Comparison of ENCODE assay signal across 8 cellular contexts in genomic region chr15:59686389-59686788, GRCh38. TPM values are rescaled to one million over a fixed set of nuclear protein-coding genes. Genes with fewer than 3 reads are reported as not detected.
DNase-seq lines count a peak whose midpoint lies in the region; ATAC-seq, FAIRE-seq and TF ChIP-seq lines count a peak whose summit lies in the region.
"Had no signal": no experiment of that assay in that cellular context is flagged by ENCODE, and none has a peak within 500 bp of the region (broad histone marks: within the 10 kb centered on the region; RNA-seq: fewer than 3 reads in every experiment).

No MANE protein-coding gene starts in this region.

- no peaks in the 10 kb centered on the region for H3K9me2 ChIP-seq in Loucy (replicated peaks; ENCODE audit: low read depth, low read length)

- H3K18ac ChIP-seq in trophoblast cell (ENCODE audit: low read length): no peak overlapping the region

- no peak for TF ChIP-seq CTCF in Loucy (conservative IDR thresholded peaks at IDR 0.05; ENCODE audit: low read length)
- TF ChIP-seq CTCF in K562 (IDR thresholded peaks at IDR 0.05 in 2 of 3, conservative IDR thresholded peaks at IDR 0.05 in 1 of 3; ENCODE audit: insufficient read depth in 2 of 3, low read depth in 1 of 3, low read length in 3 of 3): no peak

- no peak for TF ChIP-seq EP300 in K562 (IDR thresholded peaks at IDR 0.05; ENCODE audit: low read length)

- H3F3A ChIP-seq in Loucy (ENCODE audit: low read depth): no peaks in the 10 kb centered on the region

- no peak for TF ChIP-seq RAD21 in K562 (CRISPR knock-in tag; conservative IDR thresholded peaks at IDR 0.05 in 1 of 2, IDR thresholded peaks at IDR 0.05 in 1 of 2)

- H4K91ac ChIP-seq in trophoblast cell (ENCODE audit: low read depth, low read length): no peak overlapping the region

- CTCF ChIA-PET in K562 (lab: Yijun Ruan, JAX; ENCODE audit: low intra/inter-chr PET ratio): no interaction called here

- H4K20me1 ChIP-seq in Loucy (ENCODE audit: insufficient read depth, low read length, poor library complexity, severe bottlenecking) (peaks cover 68% of the 10 kb centered on the region), K562 (replicated peaks; ENCODE audit: control insufficient read depth, insufficient read depth, low read length) (peaks cover 11% of the 10 kb centered on the region; the same call in 1 of the 2 replicates)

- H2BK5ac ChIP-seq in trophoblast cell (ENCODE audit: low read depth, low read length, poor library complexity): no peak overlapping the region

- H3K79me1 ChIP-seq in trophoblast cell (ENCODE audit: low read length): peaks cover 10% of the 10 kb centered on the region

- FAIRE-seq in GM18507 (lab: Jason Lieb, UNC) (peak; percentile 84), K562 (lab: Jason Lieb, UNC) (no peak)

- BruUV-seq in K562 (replicated peaks; lab: Mats Ljungman, UMichigan): TSS peak; percentile 7

- no peak for TF ChIP-seq POLR2A in K562 (conservative IDR thresholded peaks at IDR 0.05)

- H3K23ac ChIP-seq in trophoblast cell (ENCODE audit: low read length): no peak overlapping the region

- H3K36me3 ChIP-seq in Loucy (ENCODE audit: insufficient read depth, low read length): peaks cover 12% of the 10 kb centered on the region
- peaks cover 44% of the 10 kb centered on the region for H3K36me3 ChIP-seq in K562 (ENCODE audit: control insufficient read depth, insufficient read depth, low read length)
- H3K36me3 ChIP-seq in trophoblast cell (ENCODE audit: control insufficient read depth in 1 of 2, insufficient read depth in 2 of 2, low read length in 2 of 2): peaks cover 6 to 11% of the 10 kb centered on the region in 2 experiments

- no peak overlapping the region for H2BK12ac ChIP-seq in trophoblast cell (ENCODE audit: low read length)

- WGBS in K562 (ENCODE audit: insufficient coverage, low coverage, missing lambda C conversion rate): 79% methylated on average over 6 of the region's 7 CpGs
- WGBS in trophoblast cell (ENCODE audit: extremely low coverage, insufficient coverage, insufficient read length): no CpG with 5 or more reads among the region's 7 CpGs

- H3K9ac ChIP-seq in Loucy (ENCODE audit: low read depth, low read length, poor library complexity, severe bottlenecking): peak overlapping the region; percentile 44
- H3K9ac ChIP-seq in K562 (ENCODE audit: insufficient read depth in 1 of 2, low read depth in 2 of 2, low read length in 2 of 2): peak overlapping the region in 1 of 2 experiments; percentile 26; a peak in 1 of 4 replicates
- no peak overlapping the region for H3K9ac ChIP-seq in trophoblast cell (ENCODE audit: low read length)

- H3K27me3 ChIP-seq in Loucy (ENCODE audit: insufficient read depth, low read length, poor library complexity, severe bottlenecking) (no peaks in the 10 kb centered on the region), K562 (ENCODE audit: control insufficient read depth in 2 of 2, insufficient read depth in 2 of 2, low read length in 2 of 2) (no peaks in the 10 kb centered on the region), trophoblast cell (ENCODE audit: insufficient read depth, low read length) (no peaks in the 10 kb centered on the region)
- H3K27me3 ChIP-seq: SJSA1 had no signal

- peak overlapping the region; percentile 53; the same call in 1 of the 3 replicates for H3K27ac ChIP-seq in K562 (ENCODE audit: extremely low read depth, low read depth, low read length)
- H3K27ac ChIP-seq in trophoblast cell (ENCODE audit: low read depth, low read length): no peak overlapping the region
- H3K27ac ChIP-seq: SJSA1 had no signal

- H4K8ac ChIP-seq in trophoblast cell (ENCODE audit: low read depth, low read length): no peak overlapping the region

- no peak overlapping the region for H3K14ac ChIP-seq in trophoblast cell (ENCODE audit: low read length)

- H2BK120ac ChIP-seq in trophoblast cell (ENCODE audit: insufficient read depth, low read length, poor library complexity): no peak overlapping the region

- POLR2A ChIA-PET in K562 (lab: Yijun Ruan, JAX): interaction anchor here (0.6 kb wide), 1 partner anchor 370 kb away, joined by 3 read pairs; no protein-coding TSS in a partner anchor

- H3K4me3 ChIP-seq in Loucy (ENCODE audit: low read length, poor library complexity, severe bottlenecking): peak overlapping the region; percentile 78
- no peak overlapping the region for H3K4me3 ChIP-seq in K562
- H3K4me3 ChIP-seq in trophoblast cell (ENCODE audit: low read depth, low read length): no peak overlapping the region
- H3K4me3 ChIP-seq: SJSA1 had no signal

- H3K4me1 ChIP-seq in Loucy (ENCODE audit: insufficient read depth, low read length, poor library complexity, severe bottlenecking): peaks cover 42% of the 10 kb centered on the region
- H3K4me1 ChIP-seq in K562 (replicated peaks in 1 of 2; ENCODE audit: control insufficient read depth in 2 of 2, insufficient read depth in 2 of 2, low read length in 2 of 2): peaks cover 12 to 17% of the 10 kb centered on the region in 2 experiments
- peaks cover 2 to 5% of the 10 kb centered on the region in 2 experiments for H3K4me1 ChIP-seq in trophoblast cell (ENCODE audit: control insufficient read depth in 1 of 2, insufficient read depth in 2 of 2, low read length in 2 of 2)

- H3K9me3 ChIP-seq in Loucy (ENCODE audit: insufficient read depth, low read depth, low read length) (no peaks in the 10 kb centered on the region), K562 (replicated peaks; ENCODE audit: control insufficient read depth, insufficient read depth, low read depth, low read length) (no peaks in the 10 kb centered on the region), trophoblast cell (ENCODE audit: insufficient read depth, low read depth, low read length) (no peaks in the 10 kb centered on the region)
- H3K9me3 ChIP-seq: SJSA1 had no signal

- H2AK5ac ChIP-seq in trophoblast cell (ENCODE audit: low read length): no peak overlapping the region

- no peak for ATAC-seq in K562
- no peak for ATAC-seq in HG02571 (IDR thresholded peaks at IDR 0.05; ENCODE audit: unreplicated experiment)

- intact Hi-C loops in K562 (cut with micrococcal nuclease): no loop called here

- H3K79me2 ChIP-seq in Loucy (ENCODE audit: insufficient read depth, low read length): peaks cover 74% of the 10 kb centered on the region
- peaks cover 71% of the 10 kb centered on the region for H3K79me2 ChIP-seq in K562 (ENCODE audit: control insufficient read depth, insufficient read depth, low read length)
- peaks cover 12% of the 10 kb centered on the region for H3K79me2 ChIP-seq in trophoblast cell (ENCODE audit: control insufficient read depth, insufficient read depth, low read length, poor library complexity)

- H3K4me2 ChIP-seq in Loucy (ENCODE audit: low read depth, low read length, poor library complexity, severe bottlenecking) (peak overlapping the region; percentile 98), K562 (ENCODE audit: insufficient read depth, low read length) (peak overlapping the region; percentile 49), trophoblast cell (ENCODE audit: low read length) (no peak overlapping the region)

- H4K12ac ChIP-seq in trophoblast cell (ENCODE audit: low read depth, low read length): no peak overlapping the region

- peak overlapping the region; percentile 43 for H3K4ac ChIP-seq in trophoblast cell (ENCODE audit: low read depth, low read length)

- H2AFZ ChIP-seq in Loucy (ENCODE audit: low read length): no peak overlapping the region
- H2AFZ ChIP-seq in K562 (ENCODE audit: low read depth, low read length): no peak overlapping the region
- no peak overlapping the region for H2AFZ ChIP-seq in trophoblast cell (ENCODE audit: insufficient read depth, low read length, poor library complexity)

- peak; percentile 25 for DNase-seq in GM18507 (ENCODE audit: extremely low spot score, insufficient read length, low read depth)
- no peak for DNase-seq in K562 (ENCODE audit: extremely low read depth in 1 of 4, low spot score in 3 of 4)
- DNase-seq in trophoblast cell: peak; percentile 20 to 76
- no peak for DNase-seq in LoVo (ENCODE audit: low spot score)
- DNase-seq in stimulated activated CD4-positive, alpha-beta T cell treated with anti-CD3 and anti-CD28 coated beads, Interleukin-15, amount 100 ng/mL, for 24 hours: no peak

- no peaks in the 10 kb centered on the region for H3K9me1 ChIP-seq in K562 (ENCODE audit: control insufficient read depth, insufficient read depth, low read length)

- in situ Hi-C loops in K562 (cut with MboI): no loop called here

RNA-seq across cellular contexts. Expression of gene BNIP2, which starts 2.7 kb away (rescaled TPM):
- 33.5 and 119 TPM in 2 replicates for total RNA-seq in K562 (2011; cell fraction: chromatin; rRNA removed; ENCODE audit: low replicate concordance)
- total RNA-seq in K562 (2011; cell fraction: nucleolus; rRNA removed): 18.8 and 20.8 TPM in 2 replicates
- 43.7 and 69.2 TPM in 2 replicates for total RNA-seq in K562 (2011; cell fraction: nucleoplasm; rRNA removed)
- total RNA-seq in K562 (2014; rRNA removed) (64.5 and 88.0 TPM in 2 replicates), K562 (2014; rRNA removed; fragmentation: Illumina TruSeq; extraction: Trizol) (63.4 and 82.2 TPM in 2 replicates), K562 (2015; rRNA removed; fragmentation: Illumina TruSeq; extraction: Trizol) (53.2 and 53.7 TPM in 2 replicates), K562 (2021) (38.6 and 46.6 TPM in 2 replicates)
- polyA plus RNA-seq in K562 (2011; rRNA removed) (26.7 and 44.8 TPM in 2 replicates), K562 (2014; fragmentation: Illumina TruSeq; extraction: Trizol) (50.8 and 52.5 TPM in 2 replicates), K562 (2014; fragmentation: Nextera tagmentation; extraction: Ambion mirVana) (10 to 100 TPM; 19.6 to 22.2 TPM), K562 (2014; rRNA removed) (54.8 and 73.8 TPM in 2 replicates)
- 17.8 and 17.9 TPM in 2 replicates for polyA plus RNA-seq in K562 (2011; cell fraction: cytosol; rRNA removed)
- 16.2 and 18.5 TPM in 2 replicates for polyA plus RNA-seq in K562 (2011; cell fraction: nucleus; rRNA removed)
- polyA plus RNA-seq in K562 (2012): 32.3 and 43.9 TPM in 2 replicates
- 47.9 and 51.4 TPM in 2 replicates for polyA minus RNA-seq in K562 (2011; rRNA and poly(A)+ RNA removed)
- polyA minus RNA-seq in K562 (2011; cell fraction: cytosol; rRNA and poly(A)+ RNA removed): 27.0 and 32.9 TPM in 2 replicates
- polyA minus RNA-seq in K562 (2011; cell fraction: nucleus; rRNA and poly(A)+ RNA removed): 21.9 and 50.0 TPM in 2 replicates
- 76.8 and 78.3 TPM in 2 replicates for polyA plus RNA-seq in trophoblast cell (2013)

RNA-seq across cellular contexts. Expression of gene GTF2A2, which starts 29.1 kb away (rescaled TPM):
- 10.7 and 24.3 TPM in 2 replicates for total RNA-seq in K562 (2011; cell fraction: chromatin; rRNA removed; ENCODE audit: low replicate concordance)
- total RNA-seq in K562 (2011; cell fraction: nucleolus; rRNA removed): 9.5 and 11.7 TPM in 2 replicates
- 17.7 and 36.6 TPM in 2 replicates for total RNA-seq in K562 (2011; cell fraction: nucleoplasm; rRNA removed)
- total RNA-seq in K562 (2014; rRNA removed) (104 and 128 TPM in 2 replicates), K562 (2014; rRNA removed; fragmentation: Illumina TruSeq; extraction: Trizol) (173 and 212 TPM in 2 replicates), K562 (2015; rRNA removed; fragmentation: Illumina TruSeq; extraction: Trizol) (144 and 167 TPM in 2 replicates), K562 (2021) (220 and 237 TPM in 2 replicates)
- polyA plus RNA-seq in K562 (2011; rRNA removed) (106 and 159 TPM in 2 replicates), K562 (2014; fragmentation: Illumina TruSeq; extraction: Trizol) (149 and 172 TPM in 2 replicates), K562 (2014; fragmentation: Nextera tagmentation; extraction: Ambion mirVana) (100 to 1,000 TPM; 523 to 656 TPM), K562 (2014; rRNA removed) (133 TPM in 2 replicates)
- 73.3 and 80.2 TPM in 2 replicates for polyA plus RNA-seq in K562 (2011; cell fraction: cytosol; rRNA removed)
- 32.4 and 47.1 TPM in 2 replicates for polyA plus RNA-seq in K562 (2011; cell fraction: nucleus; rRNA removed)
- polyA plus RNA-seq in K562 (2012): 118 and 160 TPM in 2 replicates
- 30.8 and 33.9 TPM in 2 replicates for polyA minus RNA-seq in K562 (2011; rRNA and poly(A)+ RNA removed)
- 15.9 and 44.0 TPM in 2 replicates for polyA minus RNA-seq in K562 (2011; cell fraction: cytosol; rRNA and poly(A)+ RNA removed)
- polyA minus RNA-seq in K562 (2011; cell fraction: nucleus; rRNA and poly(A)+ RNA removed): 12.9 and 18.3 TPM in 2 replicates
- 163 and 188 TPM in 2 replicates for polyA plus RNA-seq in trophoblast cell (2013)

Comparison
In these comparisons a context has a peak if more than half of its experiments do, and no peak if none do; other contexts are left out.
1. DNase-seq: peak in GM18507 (single experiment) and trophoblast cell (2 of 2); none in K562 (0 of 4), LoVo (single experiment) and stimulated activated CD4-positive, alpha-beta T cell treated with anti-CD3 and anti-CD28 coated beads, Interleukin-15, amount 100 ng/mL, for 24 hours (single experiment).